In the genomic region with DNA sequence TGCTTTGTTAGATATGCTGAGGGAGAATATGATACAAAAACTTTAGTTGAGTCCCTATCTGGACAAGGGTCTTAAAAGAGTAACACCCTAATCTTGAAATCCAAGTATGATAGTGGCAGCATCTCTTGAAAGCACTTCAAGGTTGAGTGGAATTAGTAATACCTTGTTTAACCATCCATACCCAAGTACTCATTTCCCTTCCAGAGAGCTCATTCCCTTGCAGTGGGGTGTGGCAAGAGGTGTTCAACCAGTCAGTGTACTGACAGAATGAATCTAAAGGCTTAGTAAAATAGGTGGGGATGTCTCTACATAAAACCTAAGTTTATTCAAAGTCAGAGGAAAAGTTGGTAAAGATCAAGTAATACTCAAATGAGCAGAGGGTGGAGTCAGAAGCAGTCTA, we compare ENCODE assay signal across 1 cellular context.
TF ChIP-seq lines count a peak whose summit lies in the region.

No MANE protein-coding gene starts in this region.

TF ChIP-seq in K562, 482 proteins besides CTCF, POLR2A, EP300 and RAD21:
- TF ChIP-seq, protein P1, sequence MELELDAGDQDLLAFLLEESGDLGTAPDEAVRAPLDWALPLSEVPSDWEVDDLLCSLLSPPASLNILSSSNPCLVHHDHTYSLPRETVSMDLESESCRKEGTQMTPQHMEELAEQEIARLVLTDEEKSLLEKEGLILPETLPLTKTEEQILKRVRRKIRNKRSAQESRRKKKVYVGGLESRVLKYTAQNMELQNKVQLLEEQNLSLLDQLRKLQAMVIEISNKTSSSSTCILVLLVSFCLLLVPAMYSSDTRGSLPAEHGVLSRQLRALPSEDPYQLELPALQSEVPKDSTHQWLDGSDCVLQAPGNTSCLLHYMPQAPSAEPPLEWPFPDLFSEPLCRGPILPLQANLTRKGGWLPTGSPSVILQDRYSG (tag; conservative IDR thresholded peaks at IDR 0.05; ENCODE audit: low read depth) = no peak
- TF ChIP-seq, protein P2, sequence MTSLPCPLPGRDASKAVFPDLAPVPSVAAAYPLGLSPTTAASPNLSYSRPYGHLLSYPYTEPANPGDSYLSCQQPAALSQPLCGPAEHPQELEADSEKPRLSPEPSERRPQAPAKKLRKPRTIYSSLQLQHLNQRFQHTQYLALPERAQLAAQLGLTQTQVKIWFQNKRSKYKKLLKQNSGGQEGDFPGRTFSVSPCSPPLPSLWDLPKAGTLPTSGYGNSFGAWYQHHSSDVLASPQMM (CRISPR knock-in tag; IDR thresholded peaks at IDR 0.05) = no peak
- TF ChIP-seq STAT5A (IDR thresholded peaks at IDR 0.05; ENCODE audit: borderline replicate concordance, low read length) = no peak
- TF ChIP-seq ZNF165 (CRISPR knock-in tag; IDR thresholded peaks at IDR 0.05; ENCODE audit: borderline replicate concordance) = no peak
- TF ChIP-seq, protein P3, sequence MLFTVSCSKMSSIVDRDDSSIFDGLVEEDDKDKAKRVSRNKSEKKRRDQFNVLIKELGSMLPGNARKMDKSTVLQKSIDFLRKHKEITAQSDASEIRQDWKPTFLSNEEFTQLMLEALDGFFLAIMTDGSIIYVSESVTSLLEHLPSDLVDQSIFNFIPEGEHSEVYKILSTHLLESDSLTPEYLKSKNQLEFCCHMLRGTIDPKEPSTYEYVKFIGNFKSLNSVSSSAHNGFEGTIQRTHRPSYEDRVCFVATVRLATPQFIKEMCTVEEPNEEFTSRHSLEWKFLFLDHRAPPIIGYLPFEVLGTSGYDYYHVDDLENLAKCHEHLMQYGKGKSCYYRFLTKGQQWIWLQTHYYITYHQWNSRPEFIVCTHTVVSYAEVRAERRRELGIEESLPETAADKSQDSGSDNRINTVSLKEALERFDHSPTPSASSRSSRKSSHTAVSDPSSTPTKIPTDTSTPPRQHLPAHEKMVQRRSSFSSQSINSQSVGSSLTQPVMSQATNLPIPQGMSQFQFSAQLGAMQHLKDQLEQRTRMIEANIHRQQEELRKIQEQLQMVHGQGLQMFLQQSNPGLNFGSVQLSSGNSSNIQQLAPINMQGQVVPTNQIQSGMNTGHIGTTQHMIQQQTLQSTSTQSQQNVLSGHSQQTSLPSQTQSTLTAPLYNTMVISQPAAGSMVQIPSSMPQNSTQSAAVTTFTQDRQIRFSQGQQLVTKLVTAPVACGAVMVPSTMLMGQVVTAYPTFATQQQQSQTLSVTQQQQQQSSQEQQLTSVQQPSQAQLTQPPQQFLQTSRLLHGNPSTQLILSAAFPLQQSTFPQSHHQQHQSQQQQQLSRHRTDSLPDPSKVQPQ (CRISPR knock-in tag; IDR thresholded peaks at IDR 0.05; ENCODE audit: borderline replicate concordance) = no peak
- TF ChIP-seq ZNF707 (CRISPR knock-in tag; conservative IDR thresholded peaks at IDR 0.05) = no peak
- no peak for TF ChIP-seq FOXJ3 (CRISPR knock-in tag; IDR thresholded peaks at IDR 0.05)
- TF ChIP-seq, protein P4, sequence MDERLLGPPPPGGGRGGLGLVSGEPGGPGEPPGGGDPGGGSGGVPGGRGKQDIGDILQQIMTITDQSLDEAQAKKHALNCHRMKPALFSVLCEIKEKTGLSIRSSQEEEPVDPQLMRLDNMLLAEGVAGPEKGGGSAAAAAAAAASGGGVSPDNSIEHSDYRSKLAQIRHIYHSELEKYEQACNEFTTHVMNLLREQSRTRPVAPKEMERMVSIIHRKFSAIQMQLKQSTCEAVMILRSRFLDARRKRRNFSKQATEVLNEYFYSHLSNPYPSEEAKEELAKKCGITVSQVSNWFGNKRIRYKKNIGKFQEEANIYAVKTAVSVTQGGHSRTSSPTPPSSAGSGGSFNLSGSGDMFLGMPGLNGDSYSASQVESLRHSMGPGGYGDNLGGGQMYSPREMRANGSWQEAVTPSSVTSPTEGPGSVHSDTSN (CRISPR knock-in tag; IDR thresholded peaks at IDR 0.05; ENCODE audit: low read depth) = no peak
- TF ChIP-seq, protein P4 (tag; conservative IDR thresholded peaks at IDR 0.05; ENCODE audit: low read depth) = no peak
- no peak for TF ChIP-seq FOXP1 (CRISPR knock-in tag; IDR thresholded peaks at IDR 0.05)
- TF ChIP-seq ZNF431 (CRISPR knock-in tag; IDR thresholded peaks at IDR 0.05) = no peak
- no peak for TF ChIP-seq PHF20 (IDR thresholded peaks at IDR 0.05; ENCODE audit: partially characterized antibody)
- TF ChIP-seq, protein P5, sequence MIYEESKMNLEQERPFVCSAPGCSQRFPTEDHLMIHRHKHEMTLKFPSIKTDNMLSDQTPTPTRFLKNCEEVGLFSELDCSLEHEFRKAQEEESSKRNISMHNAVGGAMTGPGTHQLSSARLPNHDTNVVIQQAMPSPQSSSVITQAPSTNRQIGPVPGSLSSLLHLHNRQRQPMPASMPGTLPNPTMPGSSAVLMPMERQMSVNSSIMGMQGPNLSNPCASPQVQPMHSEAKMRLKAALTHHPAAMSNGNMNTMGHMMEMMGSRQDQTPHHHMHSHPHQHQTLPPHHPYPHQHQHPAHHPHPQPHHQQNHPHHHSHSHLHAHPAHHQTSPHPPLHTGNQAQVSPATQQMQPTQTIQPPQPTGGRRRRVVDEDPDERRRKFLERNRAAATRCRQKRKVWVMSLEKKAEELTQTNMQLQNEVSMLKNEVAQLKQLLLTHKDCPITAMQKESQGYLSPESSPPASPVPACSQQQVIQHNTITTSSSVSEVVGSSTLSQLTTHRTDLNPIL (CRISPR knock-in tag; IDR thresholded peaks at IDR 0.05) = no peak
- TF ChIP-seq SMARCC2 (IDR thresholded peaks at IDR 0.05; ENCODE audit: low read depth) = no peak
- no peak for TF ChIP-seq ZNF76 (CRISPR knock-in tag; IDR thresholded peaks at IDR 0.05; ENCODE audit: borderline replicate concordance)
- no peak for TF ChIP-seq MEF2D (tag; conservative IDR thresholded peaks at IDR 0.05; ENCODE audit: low read depth)
- TF ChIP-seq CBFA2T3 (IDR thresholded peaks at IDR 0.05) = no peak
- TF ChIP-seq DNMT1 (IDR thresholded peaks at IDR 0.05) = no peak
- TF ChIP-seq TRIM28 (IDR thresholded peaks at IDR 0.05) = no peak
